ENCODE assay signal across 16 cellular contexts in the genomic region with DNA sequence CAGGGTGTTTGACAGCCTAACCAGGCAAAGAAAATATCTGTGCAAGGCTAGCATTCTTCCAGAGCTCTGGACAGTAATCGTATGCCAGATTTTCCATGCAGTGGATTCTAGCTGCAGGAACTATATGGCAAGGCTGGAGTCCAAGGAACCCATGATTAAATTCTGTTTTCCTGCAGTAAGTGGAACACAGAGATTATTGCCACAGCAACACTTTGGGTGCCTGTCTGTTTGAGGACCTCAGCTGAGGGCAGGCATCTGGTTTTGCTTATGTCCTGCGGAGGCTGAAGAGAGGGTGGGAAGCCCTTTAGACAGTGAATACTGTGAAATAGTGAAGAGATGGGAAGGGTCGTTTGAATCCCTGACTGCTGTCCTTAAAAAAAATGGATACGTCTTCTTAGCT.
DNase-seq lines count a peak whose midpoint lies in the region; ATAC-seq and TF ChIP-seq lines count a peak whose summit lies in the region.
"Had no signal": no experiment of that assay in that cellular context is flagged by ENCODE, and none has a peak within 500 bp of the region (broad histone marks: within the 10 kb centered on the region; RNA-seq: fewer than 3 reads in every experiment).

No MANE protein-coding gene starts in this region.

- no peak for TF ChIP-seq EP300 in esophagus muscularis mucosa (IDR thresholded peaks at IDR 0.05)

- H3K27me3 ChIP-seq in SJCRH30 (no peaks in the 10 kb centered on the region), esophagus muscularis mucosa (peaks cover 0 to 14% (median 0%) of the 10 kb centered on the region in 4 donors)
- H3K27me3 ChIP-seq in effector memory CD4-positive, alpha-beta T cell (replicated peaks; ENCODE audit: control insufficient read depth, insufficient read depth, low read length, poor library complexity, severe bottlenecking): no peaks in the 10 kb centered on the region
- H3K27me3 ChIP-seq: Peyer's patch had no signal

- peak overlapping the region; percentile 89 for H3K4me3 Mint-ChIP-seq in T-helper 1 cell treated with Interleukin-12 subunit alpha and Interleukin-12 subunit beta and Interleukin-4 antibody, amounts not matched to agents 30 μg/mL and 1 μg/mL, for 36 hours
- no peak overlapping the region for H3K4me3 Mint-ChIP-seq in osteocyte (ENCODE audit: unreplicated experiment)
- H3K4me3 Mint-ChIP-seq: WTC11 had no signal

- DNase-seq in T-helper 1 cell (no peak), SJCRH30 (no peak), osteocyte (ENCODE audit: extremely low spot score, unreplicated experiment) (no peak), esophagus muscularis mucosa (ENCODE audit: extremely low spot score) (no peak), AML-193 (lab: John Stamatoyannopoulos, UW) (no peak)
- DNase-seq in effector memory CD4-positive, alpha-beta T cell: no peak
- DNase-seq: DND-41; effector CD4-positive, alpha-beta T cell; Karpas-422 had no signal

- ATAC-seq in HG03108 (IDR thresholded peaks at IDR 0.05; ENCODE audit: unreplicated experiment): no peak
- ATAC-seq: WTC11 had no signal

- no peaks in the 10 kb centered on the region for H3K27me3 Mint-ChIP-seq in T-helper 1 cell treated with Interleukin-12 subunit alpha and Interleukin-12 subunit beta and Interleukin-4 antibody, amounts not matched to agents 30 μg/mL and 1 μg/mL, for 36 hours (ENCODE audit: low read depth)
- peaks cover 6% of the 10 kb centered on the region for H3K27me3 Mint-ChIP-seq in osteocyte (ENCODE audit: unreplicated experiment)

- TF ChIP-seq CTCF in osteocyte (IDR thresholded peaks at IDR 0.05) (no peak), esophagus muscularis mucosa (IDR thresholded peaks at IDR 0.05) (no peak)

- WGBS in esophagus muscularis mucosa: 46% methylated on average over 4 of the region's 4 CpGs

- H3K9me3 Mint-ChIP-seq in T-helper 1 cell treated with Interleukin-12 subunit alpha and Interleukin-12 subunit beta and Interleukin-4 antibody, amounts not matched to agents 30 μg/mL and 1 μg/mL, for 36 hours: no peaks in the 10 kb centered on the region
- H3K9me3 Mint-ChIP-seq in osteocyte (ENCODE audit: unreplicated experiment): no peaks in the 10 kb centered on the region
- H3K9me3 Mint-ChIP-seq: activated naive CD4-positive, alpha-beta T cell treated with anti-CD3 and anti-CD28 coated beads, Interleukin-2, amount 50 U/mL, for 72 hours; WTC11 had no signal

- H3K4me1 ChIP-seq in SJCRH30 (peaks cover 97% of the 10 kb centered on the region), esophagus muscularis mucosa (peaks cover 6 to 43% (median 15%) of the 10 kb centered on the region in 4 donors)
- H3K4me1 ChIP-seq in effector memory CD4-positive, alpha-beta T cell (ENCODE audit: control insufficient read depth, insufficient read depth, low read length, poor library complexity, severe bottlenecking): no peaks in the 10 kb centered on the region
- H3K4me1 ChIP-seq: Peyer's patch had no signal

- peaks cover 15% of the 10 kb centered on the region for H3K4me1 Mint-ChIP-seq in T-helper 1 cell treated with Interleukin-12 subunit alpha and Interleukin-12 subunit beta and Interleukin-4 antibody, amounts not matched to agents 30 μg/mL and 1 μg/mL, for 36 hours (ENCODE audit: low read depth)
- peaks cover 66% of the 10 kb centered on the region for H3K4me1 Mint-ChIP-seq in osteocyte (ENCODE audit: unreplicated experiment)

- H3K4me3 ChIP-seq in SJCRH30: no peak overlapping the region
- no peak overlapping the region for H3K4me3 ChIP-seq in effector memory CD4-positive, alpha-beta T cell (ENCODE audit: insufficient read depth, low read depth, low read length, poor library complexity, severe bottlenecking)
- H3K4me3 ChIP-seq in esophagus muscularis mucosa: no peak overlapping the region
- H3K4me3 ChIP-seq: thoracic aorta had no signal

- H3K27ac Mint-ChIP-seq in T-helper 1 cell treated with Interleukin-12 subunit alpha and Interleukin-12 subunit beta and Interleukin-4 antibody, amounts not matched to agents 30 μg/mL and 1 μg/mL, for 36 hours: peak overlapping the region; percentile 81
- peak overlapping the region; percentile 72 for H3K27ac Mint-ChIP-seq in osteocyte (ENCODE audit: unreplicated experiment)
- H3K27ac Mint-ChIP-seq: WTC11 had no signal

- peaks cover 35% of the 10 kb centered on the region for H3K36me3 Mint-ChIP-seq in T-helper 1 cell treated with Interleukin-12 subunit alpha and Interleukin-12 subunit beta and Interleukin-4 antibody, amounts not matched to agents 30 μg/mL and 1 μg/mL, for 36 hours (ENCODE audit: low read depth)
- no peaks in the 10 kb centered on the region for H3K36me3 Mint-ChIP-seq in osteocyte (ENCODE audit: unreplicated experiment)
- H3K36me3 Mint-ChIP-seq: WTC11 had no signal

- no peaks in the 10 kb centered on the region for H3K9me3 ChIP-seq in SJCRH30 (replicated peaks)
- H3K9me3 ChIP-seq in effector memory CD4-positive, alpha-beta T cell (ENCODE audit: control insufficient read depth, low read length): no peaks in the 10 kb centered on the region
- H3K9me3 ChIP-seq in esophagus muscularis mucosa: no peaks in the 10 kb centered on the region
- H3K9me3 ChIP-seq: Peyer's patch, thoracic aorta had no signal

- intact Hi-C loops in esophagus muscularis mucosa (cut with DNase I): no loop called here

- H3K27ac ChIP-seq in SJCRH30 (peak overlapping the region; percentile 19; the same call in 1 of the 2 replicates), esophagus muscularis mucosa (replicated peaks in 1 of 4) (no peak overlapping the region)
- peak overlapping the region; percentile 45 for H3K27ac ChIP-seq in effector memory CD4-positive, alpha-beta T cell (ENCODE audit: insufficient read depth, low read length, poor library complexity, severe bottlenecking)
- H3K27ac ChIP-seq: 22Rv1, thoracic aorta had no signal

- H3K36me3 ChIP-seq in SJCRH30 (no peaks in the 10 kb centered on the region), esophagus muscularis mucosa (no peaks in the 10 kb centered on the region)
- no peaks in the 10 kb centered on the region for H3K36me3 ChIP-seq in effector memory CD4-positive, alpha-beta T cell (ENCODE audit: control insufficient read depth, insufficient read depth, low read length)
- H3K36me3 ChIP-seq: Peyer's patch, thoracic aorta had no signal

- no peak for TF ChIP-seq POLR2A in esophagus muscularis mucosa (IDR thresholded peaks at IDR 0.05; ENCODE audit: low read depth)

Comparison
In these comparisons a context has a peak if more than half of its experiments do, and no peak if none do; other contexts are left out.
1. H3K27ac ChIP-seq: peak in SJCRH30 (single experiment) and effector memory CD4-positive, alpha-beta T cell (single experiment); none in esophagus muscularis mucosa (0 of 4).